In the genomic region with DNA sequence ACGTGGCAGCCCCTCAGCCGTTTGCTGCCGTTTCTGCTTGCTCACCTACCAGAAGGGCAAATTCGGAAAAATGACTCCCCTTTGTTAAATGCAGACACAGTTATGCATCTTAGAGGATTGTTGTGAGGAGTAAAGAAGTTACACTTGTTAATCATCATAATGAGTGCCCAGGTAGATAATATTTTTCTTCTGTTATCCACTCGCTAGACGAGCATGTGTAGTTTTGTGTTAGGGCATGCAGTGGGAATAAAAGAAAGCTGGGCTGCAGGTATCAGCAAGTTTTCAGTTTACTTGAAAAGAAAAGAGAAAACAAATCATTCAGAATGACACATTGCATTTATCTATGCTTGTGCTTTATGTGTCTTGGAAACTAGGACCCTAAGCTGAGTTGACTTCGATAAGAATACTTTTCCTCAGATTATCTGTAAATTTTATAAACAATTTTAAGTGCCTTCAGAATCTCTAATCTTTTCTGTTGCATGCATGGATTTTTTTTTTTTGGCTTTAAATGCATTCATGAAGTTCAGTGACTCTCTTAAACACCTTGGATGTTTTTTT, we compare ENCODE assay signal across 19 cellular contexts.
A peak's percentile ranks its signal among the peaks of the same experiment; 100 is the strongest.
DNase-seq lines count a peak whose midpoint lies in the region; ATAC-seq, FAIRE-seq and TF ChIP-seq lines count a peak whose summit lies in the region.
"Had no signal": no experiment of that assay in that cellular context is flagged by ENCODE, and none has a peak within 500 bp of the region (broad histone marks: within the 10 kb centered on the region; RNA-seq: fewer than 3 reads in every experiment).

No MANE protein-coding gene starts in this region.

- H3K23ac ChIP-seq in trophoblast cell (ENCODE audit: low read length): no peak overlapping the region

- H3K79me1 ChIP-seq in trophoblast cell (ENCODE audit: low read length): no peaks in the 10 kb centered on the region

- no peak overlapping the region for H3K27ac ChIP-seq in K562 (ENCODE audit: extremely low read depth, low read depth, low read length)
- no peak overlapping the region for H3K27ac ChIP-seq in keratinocyte (ENCODE audit: control insufficient read depth, insufficient read depth, low read length)
- no peak overlapping the region for H3K27ac ChIP-seq in trophoblast cell (ENCODE audit: low read depth, low read length)
- no peak overlapping the region for H3K27ac ChIP-seq in caudate nucleus (ENCODE audit: low read depth, low read length)
- H3K27ac ChIP-seq in HepG2 (ENCODE audit: extremely low read length, insufficient read depth, low read length): no peak overlapping the region
- H3K27ac ChIP-seq: BLaER1, C4-2B had no signal

- no peak overlapping the region for H2BK12ac ChIP-seq in trophoblast cell (ENCODE audit: low read length)

- H3K14ac ChIP-seq in trophoblast cell (ENCODE audit: low read length): no peak overlapping the region

- H2AK5ac ChIP-seq in trophoblast cell (ENCODE audit: low read length): peak overlapping the region; percentile 37

- no peaks in the 10 kb centered on the region for H3K9me3 ChIP-seq in K562 (replicated peaks; ENCODE audit: control insufficient read depth, insufficient read depth, low read depth, low read length)
- H3K9me3 ChIP-seq in keratinocyte (ENCODE audit: control insufficient read depth, low read depth, low read length): no peaks in the 10 kb centered on the region
- no peaks in the 10 kb centered on the region for H3K9me3 ChIP-seq in trophoblast cell (ENCODE audit: insufficient read depth, low read depth, low read length)
- H3K9me3 ChIP-seq in HepG2 (ENCODE audit: low read length): no peaks in the 10 kb centered on the region
- H3K9me3 ChIP-seq: Caco-2 had no signal

- H3K9me1 ChIP-seq in K562 (ENCODE audit: control insufficient read depth, insufficient read depth, low read length) (no peaks in the 10 kb centered on the region), keratinocyte (ENCODE audit: control insufficient read depth, extremely low read depth, insufficient read depth, low read length) (no peaks in the 10 kb centered on the region)

- no peak overlapping the region for H4K12ac ChIP-seq in trophoblast cell (ENCODE audit: low read depth, low read length)

- H3K18ac ChIP-seq in trophoblast cell (ENCODE audit: low read length): no peak overlapping the region

- H3K9ac ChIP-seq in K562 (ENCODE audit: insufficient read depth in 1 of 2, low read depth in 2 of 2, low read length in 2 of 2) (no peak overlapping the region), keratinocyte (ENCODE audit: control insufficient read depth, extremely low read depth, insufficient read depth, low read length) (no peak overlapping the region), trophoblast cell (ENCODE audit: low read length) (no peak overlapping the region), HepG2 (ENCODE audit: insufficient read depth, low read depth, low read length) (no peak overlapping the region)
- H3K9ac ChIP-seq: BLaER1 had no signal

- dilution Hi-C loops in keratinocyte (cut with MboI; ENCODE audit: extremely low pct_ligation_motif_present, low sequenced_read_pairs): no loop called here

- in situ Hi-C loops in K562 (cut with MboI): no loop called here
- in situ Hi-C loops in HepG2 (cut with HindIII; ENCODE audit: extremely low pct_ligation_motif_present, low pct_unique_long_range_greater_than_20kb): no loop called here

- ATAC-seq in K562 (no peak), HepG2 (no peak)
- ATAC-seq: CD8-positive, alpha-beta T cell had no signal

- DNase-seq in K562 (ENCODE audit: extremely low read depth in 1 of 4, low spot score in 3 of 4): no peak
- peak; percentile 17 for DNase-seq in epithelial cell of esophagus (ENCODE audit: low read depth)
- DNase-seq in keratinocyte (ENCODE audit: low read depth, low spot score): no peak
- no peak for DNase-seq in trophoblast cell
- no peak for DNase-seq in HUDEP-2 (lab: John Stamatoyannopoulos, UW; ENCODE audit: unreplicated experiment in 76 of 76)
- DNase-seq in caudate nucleus (lab: John Stamatoyannopoulos, UW): no peak
- no peak for DNase-seq in HepG2 (ENCODE audit: low spot score)
- DNase-seq: Caco-2; CD4-positive, CD25-positive, alpha-beta regulatory T cell; CD8-positive, alpha-beta T cell; DMS153; DND-41; GOT3; H7; HCEC 1CT had no signal

- no peak overlapping the region for H4K8ac ChIP-seq in trophoblast cell (ENCODE audit: low read depth, low read length)

- H4K20me1 ChIP-seq in K562 (replicated peaks; ENCODE audit: control insufficient read depth, insufficient read depth, low read length) (no peaks in the 10 kb centered on the region), keratinocyte (ENCODE audit: control insufficient read depth, extremely low read depth, insufficient read depth, low read length) (no peaks in the 10 kb centered on the region), HepG2 (ENCODE audit: insufficient read depth, low read length) (no peaks in the 10 kb centered on the region)
- H4K20me1 ChIP-seq: BLaER1 had no signal

- H3K4me3 ChIP-seq in K562 (no peak overlapping the region), epithelial cell of esophagus (ENCODE audit: low read length) (no peak overlapping the region), keratinocyte (ENCODE audit: control insufficient read depth in 2 of 3, extremely low read depth in 1 of 3, insufficient read depth in 2 of 3, low read depth in 1 of 3, low read length in 3 of 3) (no peak overlapping the region), trophoblast cell (ENCODE audit: low read depth, low read length) (no peak overlapping the region), HepG2 (replicated peaks in 1 of 3; ENCODE audit: insufficient read depth in 1 of 3, low read depth in 2 of 3, low read length in 3 of 3) (no peak overlapping the region)
- H3K4me3 ChIP-seq: BLaER1 had no signal

- H4K91ac ChIP-seq in trophoblast cell (ENCODE audit: low read depth, low read length): no peak overlapping the region

- H3K79me2 ChIP-seq in K562 (ENCODE audit: control insufficient read depth, insufficient read depth, low read length) (no peaks in the 10 kb centered on the region), keratinocyte (ENCODE audit: control insufficient read depth, insufficient read depth, low read length) (no peaks in the 10 kb centered on the region), trophoblast cell (ENCODE audit: control insufficient read depth, insufficient read depth, low read length, poor library complexity) (no peaks in the 10 kb centered on the region), HepG2 (ENCODE audit: insufficient read depth, low read length) (no peaks in the 10 kb centered on the region)

- H3K27me3 ChIP-seq in K562 (ENCODE audit: control insufficient read depth in 2 of 2, insufficient read depth in 2 of 2, low read length in 2 of 2) (no peaks in the 10 kb centered on the region), keratinocyte (ENCODE audit: control insufficient read depth, extremely low read depth, insufficient read depth, low read length) (no peaks in the 10 kb centered on the region), trophoblast cell (ENCODE audit: insufficient read depth, low read length) (no peaks in the 10 kb centered on the region), HepG2 (ENCODE audit: control insufficient read depth in 1 of 2, insufficient read depth in 2 of 2, low read length in 2 of 2) (peaks cover 0 to 4% of the 10 kb centered on the region in 2 experiments; a peak in 1 of 5 replicates)
- H3K27me3 ChIP-seq: BLaER1 had no signal

- intact Hi-C loops in K562 (cut with micrococcal nuclease): loop anchor here (5.0 kb wide), 1 partner anchor 208 kb away; no protein-coding TSS in a partner anchor
- intact Hi-C loops in HepG2 (cut with micrococcal nuclease; ENCODE audit: unreplicated experiment): no loop called here

- H3K36me3 ChIP-seq in K562 (ENCODE audit: control insufficient read depth, insufficient read depth, low read length) (no peaks in the 10 kb centered on the region), keratinocyte (ENCODE audit: control insufficient read depth in 2 of 2, extremely low read depth in 1 of 2, insufficient read depth in 2 of 2, low read length in 2 of 2) (no peaks in the 10 kb centered on the region), trophoblast cell (ENCODE audit: control insufficient read depth in 1 of 2, insufficient read depth in 2 of 2, low read length in 2 of 2) (no peaks in the 10 kb centered on the region), HepG2 (replicated peaks in 1 of 2; ENCODE audit: control insufficient read depth in 1 of 2, insufficient read depth in 2 of 2, low read length in 2 of 2) (no peaks in the 10 kb centered on the region)
- H3K36me3 ChIP-seq: BLaER1 had no signal

- TF ChIP-seq POLR2A in K562 (conservative IDR thresholded peaks at IDR 0.05) (no peak), HepG2 (IDR thresholded peaks at IDR 0.05; ENCODE audit: insufficient read depth in 1 of 2, low read depth in 2 of 2, low read length in 2 of 2) (no peak)

- peak; percentile 65; the same call in 1 of the 2 replicates for TF ChIP-seq EP300 in K562 (IDR thresholded peaks at IDR 0.05; ENCODE audit: low read length)
- no peak for TF ChIP-seq EP300 in HepG2 (IDR thresholded peaks at IDR 0.05; ENCODE audit: low read depth in 2 of 2, low read length in 2 of 2)
- TF ChIP-seq EP300 in HepG2 (CRISPR knock-in tag; IDR thresholded peaks at IDR 0.05; ENCODE audit: borderline replicate concordance): no peak

- H3K4ac ChIP-seq in trophoblast cell (ENCODE audit: low read depth, low read length): no peak overlapping the region

- H2AFZ ChIP-seq in K562 (ENCODE audit: low read depth, low read length) (peak overlapping the region; percentile 35), keratinocyte (ENCODE audit: control insufficient read depth, low read length) (no peak overlapping the region), trophoblast cell (ENCODE audit: insufficient read depth, low read length, poor library complexity) (no peak overlapping the region), HepG2 (ENCODE audit: low read length) (no peak overlapping the region)

- TF ChIP-seq RAD21 in K562 (CRISPR knock-in tag; conservative IDR thresholded peaks at IDR 0.05 in 1 of 2, IDR thresholded peaks at IDR 0.05 in 1 of 2) (no peak), HepG2 (CRISPR knock-in tag; IDR thresholded peaks at IDR 0.05) (no peak)

- no peak for TF ChIP-seq CTCF in K562 (IDR thresholded peaks at IDR 0.05 in 2 of 3, conservative IDR thresholded peaks at IDR 0.05 in 1 of 3; ENCODE audit: insufficient read depth in 2 of 3, low read depth in 1 of 3, low read length in 3 of 3)
- TF ChIP-seq CTCF in epithelial cell of esophagus (IDR thresholded peaks at IDR 0.05; ENCODE audit: insufficient read depth, low read depth, low read length, missing control alignments): no peak
- no peak for TF ChIP-seq CTCF in keratinocyte (optimal IDR thresholded peaks at IDR 0.05 in 1 of 3, IDR thresholded peaks at IDR 0.05 in 1 of 3, conservative IDR thresholded peaks at IDR 0.05 in 1 of 3; ENCODE audit: extremely low read depth in 1 of 3, insufficient read depth in 2 of 3, low read length in 3 of 3)
- no peak for TF ChIP-seq CTCF in HepG2 (CRISPR knock-in tag; IDR thresholded peaks at IDR 0.05)

- H3K4me1 ChIP-seq in K562 (replicated peaks in 1 of 2; ENCODE audit: control insufficient read depth in 2 of 2, insufficient read depth in 2 of 2, low read length in 2 of 2): peaks cover 22 to 33% of the 10 kb centered on the region in 2 experiments; a peak in 4 of 5 replicates
- H3K4me1 ChIP-seq in keratinocyte (ENCODE audit: control insufficient read depth, extremely low read depth, insufficient read depth, low read length): peaks cover 3% of the 10 kb centered on the region
- peaks cover 0 to 2% of the 10 kb centered on the region in 2 experiments for H3K4me1 ChIP-seq in trophoblast cell (ENCODE audit: control insufficient read depth in 1 of 2, insufficient read depth in 2 of 2, low read length in 2 of 2)
- no peaks in the 10 kb centered on the region for H3K4me1 ChIP-seq in HepG2 (ENCODE audit: insufficient read depth, low read length)
- H3K4me1 ChIP-seq: Caco-2 had no signal

- POLR2A ChIA-PET in K562 (lab: Yijun Ruan, JAX) (no interaction called here), HepG2 (lab: Yijun Ruan, JAX) (no interaction called here)

- FAIRE-seq in K562 (lab: Jason Lieb, UNC) (peak; percentile 26), keratinocyte (lab: Jason Lieb, UNC) (no peak), HepG2 (lab: Jason Lieb, UNC) (no peak)
- FAIRE-seq: G401.6, GM12892 had no signal

- H3K4me2 ChIP-seq in K562 (ENCODE audit: insufficient read depth, low read length): no peak overlapping the region; the same call in 1 of the 2 replicates
- peak overlapping the region; percentile 6 for H3K4me2 ChIP-seq in keratinocyte (ENCODE audit: control insufficient read depth, extremely low read depth, insufficient read depth, low read depth, low read length)
- no peak overlapping the region for H3K4me2 ChIP-seq in trophoblast cell (ENCODE audit: low read length)
- no peak overlapping the region for H3K4me2 ChIP-seq in HepG2 (ENCODE audit: low read depth, low read length)
- H3K4me2 ChIP-seq: BLaER1 had no signal

- CTCF ChIA-PET in K562 (lab: Yijun Ruan, JAX; ENCODE audit: low intra/inter-chr PET ratio): no interaction called here
- CTCF ChIA-PET in HepG2 (lab: Yijun Ruan, JAX; ENCODE audit: low intra/inter-chr PET ratio, low total read pairs): no interaction called here

- no peak overlapping the region for H2BK5ac ChIP-seq in trophoblast cell (ENCODE audit: low read depth, low read length, poor library complexity)

- 53% methylated on average over 7 of the region's 7 CpGs for WGBS in K562 (ENCODE audit: insufficient coverage, low coverage, missing lambda C conversion rate)
- WGBS in trophoblast cell (ENCODE audit: extremely low coverage, insufficient coverage, insufficient read length): no CpG with 5 or more reads among the region's 7 CpGs
- WGBS in HepG2 (ENCODE audit: low lambda C conversion rate): 8% methylated on average over 7 of the region's 7 CpGs

- no peak overlapping the region for H2BK120ac ChIP-seq in trophoblast cell (ENCODE audit: insufficient read depth, low read length, poor library complexity)

- BruUV-seq in K562 (replicated peaks; lab: Mats Ljungman, UMichigan) (no TSS peak), HepG2 (replicated peaks; lab: Mats Ljungman, UMichigan) (no TSS peak)

Comparison
In these comparisons a context has a peak if more than half of its experiments do, and no peak if none do; other contexts are left out.
1. Of the 241 proteins assayed by ChIP-seq in both HepG2 and K562: peak only in HepG2: none; only in K562: DPF2, EP300, HDAC2, KDM1A, KLF16, MEIS2 and 3 more; in both: none; in neither: 226; mixed calls (peak in some experiments, not most) for 6.